14 cellular contexts compared by ENCODE assay signal in the genomic region with DNA sequence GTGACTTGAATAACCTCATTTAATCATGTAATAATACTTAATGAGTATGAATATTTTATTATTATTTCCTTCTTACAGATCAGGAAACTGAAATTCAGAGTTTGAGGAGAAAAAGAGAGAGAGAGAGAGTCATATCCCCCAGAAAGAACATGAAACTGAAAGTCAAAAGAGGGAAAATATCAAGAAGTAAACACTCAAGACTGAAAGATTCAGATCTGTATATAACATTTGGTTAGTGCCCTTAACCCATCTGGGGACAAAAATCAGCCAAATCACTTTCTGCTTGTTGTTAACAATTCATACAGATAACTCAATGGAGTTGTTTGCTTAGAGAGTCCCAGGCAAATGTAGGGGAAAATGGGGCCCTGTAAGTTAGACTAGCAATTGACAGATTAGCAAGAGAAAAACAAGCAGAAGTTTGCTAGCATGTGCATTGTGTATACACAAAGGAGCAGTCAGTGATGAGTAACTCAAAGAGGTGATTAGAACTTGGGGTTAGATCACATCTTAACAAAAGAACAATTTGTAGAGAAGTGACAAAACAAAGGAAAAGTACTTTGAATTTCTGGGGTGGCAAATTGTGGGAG. TPM values are rescaled to one million over a fixed set of nuclear protein-coding genes. Genes with fewer than 3 reads are reported as not detected.
A peak's percentile ranks its signal among the peaks of the same experiment; 100 is the strongest.
DNase-seq lines count a peak whose midpoint lies in the region; ATAC-seq, FAIRE-seq and TF ChIP-seq lines count a peak whose summit lies in the region.
"Had no signal": no experiment of that assay in that cellular context is flagged by ENCODE, and none has a peak within 500 bp of the region (broad histone marks: within the 10 kb centered on the region; RNA-seq: fewer than 3 reads in every experiment).

No MANE protein-coding gene starts in this region.

- no peaks in the 10 kb centered on the region for H3K36me3 ChIP-seq in bronchial epithelial cell (ENCODE audit: control insufficient read depth, insufficient read depth, low read length)

- ATAC-seq in GM18519 (IDR thresholded peaks at IDR 0.05; ENCODE audit: low FRiP score, unreplicated experiment) (peak; percentile 76), GM21526 (IDR thresholded peaks at IDR 0.05; ENCODE audit: low FRiP score, unreplicated experiment) (peak; percentile 84), HG03159 (IDR thresholded peaks at IDR 0.05; ENCODE audit: unreplicated experiment) (peak; percentile 72), omental fat pad (ENCODE audit: low FRiP score) (no peak)
- ATAC-seq: CD8-positive, alpha-beta T cell; left cardiac atrium had no signal

- no peak overlapping the region for H3K4me3 ChIP-seq in bronchial epithelial cell (ENCODE audit: low read depth, low read length)
- H3K4me3 ChIP-seq: testis had no signal

- H3K27me3 ChIP-seq in bronchial epithelial cell (ENCODE audit: control insufficient read depth, insufficient read depth, low read length), result no peaks in the 10 kb centered on the region
- H3K27me3 ChIP-seq: testis had no signal

- TF ChIP-seq CTCF in bronchial epithelial cell (IDR thresholded peaks at IDR 0.05; ENCODE audit: insufficient read depth, low read length, severe bottlenecking) (no peak), omental fat pad (IDR thresholded peaks at IDR 0.05) (no peak)

- DNase-seq in bronchial epithelial cell (ENCODE audit: low read depth) (peak; percentile 55), AML-193 (lab: John Stamatoyannopoulos, UW) (no peak), MV-4-11 (lab: John Stamatoyannopoulos, UW) (no peak), omental fat pad (ENCODE audit: low spot score) (no peak), NCI-H526 treated with DMSO at 0.1 percent for 48 hours (lab: John Stamatoyannopoulos, UW) (no peak)
- DNase-seq: CD8-positive, alpha-beta T cell; left cardiac atrium; occipital lobe; stimulated activated CD4-positive, alpha-beta T cell treated with anti-CD3 and anti-CD28 coated beads, Interleukin-4, amount 100 ng/mL, for 24 hours; T-helper 9 cell; testis had no signal

- no peak for FAIRE-seq in bronchial epithelial cell (lab: Jason Lieb, UNC)

RNA-seq across cellular contexts. Expression of a gene that starts 25.9 kb away (rescaled TPM):
- total RNA-seq in bronchial epithelial cell, result under 0.01 TPM in 1 of 2 replicates, not detected in the other
- total RNA-seq in omental fat pad, result not detected
- total RNA-seq: CD8-positive, alpha-beta T cell; left cardiac atrium; occipital lobe had no signal
